In genomic region chr19:36040495-36040894, GRCh38 we compare ENCODE assay signal across 21 cellular contexts. TPM values are rescaled to one million over a fixed set of nuclear protein-coding genes. Genes with fewer than 3 reads are reported as not detected.
DNase-seq lines count a peak whose midpoint lies in the region; ATAC-seq, FAIRE-seq and TF ChIP-seq lines count a peak whose summit lies in the region.
"Had no signal": no experiment of that assay in that cellular context is flagged by ENCODE, and none has a peak within 500 bp of the region (broad histone marks: within the 10 kb centered on the region; RNA-seq: fewer than 3 reads in every experiment).

No MANE protein-coding gene starts in this region.

- H3K9me3 ChIP-seq in A549: no peaks in the 10 kb centered on the region
- H3K9me3 ChIP-seq in HEK293 (ENCODE audit: control insufficient read depth, insufficient read depth, low read depth, low read length): no peaks in the 10 kb centered on the region; the same call in 1 of the 2 replicates
- H3K9me3 ChIP-seq: BLaER1 treated with 17β-estradiol and CSF1 and Interleukin-3, amounts not matched to agents 10 nM and 100 nM had no signal

- H3K9me3 Mint-ChIP-seq in WTC11 (no peaks in the 10 kb centered on the region), nephron (no peaks in the 10 kb centered on the region)
- H3K9me3 Mint-ChIP-seq: CD8-positive, alpha-beta T cell had no signal

- H3K4me3 ChIP-seq in A549: no peak overlapping the region
- no peak overlapping the region for H3K4me3 ChIP-seq in HEK293 (ENCODE audit: low read depth, low read length)
- H3K4me3 ChIP-seq: BLaER1 treated with 17β-estradiol and CSF1 and Interleukin-3, amounts not matched to agents 10 nM and 100 nM; GM23248 had no signal

- H3K27ac ChIP-seq in A549 (peak overlapping the region in 1 of 2 experiments; percentile 58; a peak in 1 of 6 replicates), HEK293 (ENCODE audit: extremely low read depth, low read depth, low read length) (no peak overlapping the region)
- H3K27ac ChIP-seq: BLaER1 treated with 17β-estradiol and CSF1 and Interleukin-3, amounts not matched to agents 10 nM and 100 nM had no signal

- CTCF ChIA-PET in A549 (lab: Yijun Ruan, JAX) (interaction anchor here (0.9 to 2.6 kb wide), 3 partner anchors 11 to 48 kb away, joined by 3 to 10 read pairs (median 4); partner anchors contain the start of gene THAP8), HEK293 (lab: Yijun Ruan, JAX) (no interaction called here), WTC11 (lab: Charles Lee) (interaction anchor here (0.6 kb wide), 1 partner anchor 127 kb away, joined by 3 read pairs; no protein-coding TSS in a partner anchor)

- H3K4me1 ChIP-seq in A549 (peaks cover 20% of the 10 kb centered on the region), HEK293 (ENCODE audit: control insufficient read depth, insufficient read depth, low read length) (peaks cover 2% of the 10 kb centered on the region; the same call in 1 of the 2 replicates)

- 89% methylated on average over 6 of the region's 6 CpGs for WGBS in A549 (ENCODE audit: missing lambda C conversion rate)

- H3K36me3 ChIP-seq in HEK293 (ENCODE audit: control insufficient read depth in 2 of 2, insufficient read depth in 1 of 2, low read length in 2 of 2): peaks cover 6 to 82% of the 10 kb centered on the region in 2 experiments

- no peak for TF ChIP-seq EP300 in A549 (IDR thresholded peaks at IDR 0.05)

- no peaks in the 10 kb centered on the region for H3K36me3 Mint-ChIP-seq in WTC11
- H3K36me3 Mint-ChIP-seq in nephron (ENCODE audit: low read depth): peaks cover 1% of the 10 kb centered on the region

- FAIRE-seq in A549 (lab: Jason Lieb, UNC): peak; percentile 88
- FAIRE-seq in RCC 7860 (lab: Jason Lieb, UNC): no peak
- FAIRE-seq: GM12891, GM19239 had no signal

- ATAC-seq in A549 (no peak), WTC11 (no peak)
- ATAC-seq: CD8-positive, alpha-beta T cell; HepG2 had no signal

- H3K4me1 Mint-ChIP-seq in WTC11 (peaks cover 12% of the 10 kb centered on the region), nephron (peaks cover 23% of the 10 kb centered on the region)
- H3K4me1 Mint-ChIP-seq: B cell had no signal

- no peak for DNase-seq in A549 (ENCODE audit: low read depth in 1 of 2, low spot score in 1 of 2)
- DNase-seq in WTC11 (ENCODE audit: low spot score): no peak
- no peak for DNase-seq in RCC 7860 (ENCODE audit: low spot score)
- DNase-seq in germinal center (ENCODE audit: low spot score): no peak
- no peak for DNase-seq in NCI-H1417 (lab: John Stamatoyannopoulos, UW)
- DNase-seq in inferior parietal cortex (ENCODE audit: extremely low spot score): no peak
- DNase-seq: 8988T; CD8-positive, alpha-beta T cell; DMS 273 treated with DMSO at 0.1 percent for 48 hours; DMS53; DND-41; EL; GM23248; HCEC 1CT had no signal

- TF ChIP-seq POLR2A in A549 (IDR thresholded peaks at IDR 0.05; ENCODE audit: low read length): no peak

- peaks cover 4% of the 10 kb centered on the region; the same call in 1 of the 2 replicates for H3K27me3 Mint-ChIP-seq in WTC11 (ENCODE audit: low read depth)
- H3K27me3 Mint-ChIP-seq in nephron (ENCODE audit: low read depth): no peaks in the 10 kb centered on the region
- H3K27me3 Mint-ChIP-seq: B cell had no signal

- no peak overlapping the region for H3K4me2 ChIP-seq in A549
- H3K4me2 ChIP-seq: BLaER1 treated with 17β-estradiol and CSF1 and Interleukin-3, amounts not matched to agents 10 nM and 100 nM had no signal

- TF ChIP-seq CTCF in A549 (IDR thresholded peaks at IDR 0.05) (no peak), HEK293 (tag by site-specific recombination; IDR thresholded peaks at IDR 0.05) (no peak), WTC11 (IDR thresholded peaks at IDR 0.05) (no peak), nephron (IDR thresholded peaks at IDR 0.05; ENCODE audit: unreplicated experiment in 3 of 3) (no peak)

- H3K27ac Mint-ChIP-seq in WTC11 (peak overlapping the region; percentile 40; the same call in 1 of the 2 replicates), nephron (peak overlapping the region; percentile 80 to 97 (median 93))
- H3K27ac Mint-ChIP-seq: B cell; CD8-positive, alpha-beta T cell had no signal

- no peak for TF ChIP-seq RAD21 in A549 (conservative IDR thresholded peaks at IDR 0.05 in 1 of 2, IDR thresholded peaks at IDR 0.05 in 1 of 2)

- POLR2A ChIA-PET in A549 (lab: Yijun Ruan, JAX) (no interaction called here), HEK293 (lab: Yijun Ruan, JAX) (no interaction called here), WTC11 (lab: Charles Lee) (interaction anchor here (0.7 kb wide), 1 partner anchor 15 kb away, joined by 4 read pairs; no protein-coding TSS in a partner anchor)

- H3K4me3 Mint-ChIP-seq in WTC11: no peak overlapping the region
- H3K4me3 Mint-ChIP-seq in nephron: no peak overlapping the region
- H3K4me3 Mint-ChIP-seq: B cell; CD8-positive, alpha-beta T cell had no signal

TF ChIP-seq in A549, 52 proteins besides CTCF, POLR2A, EP300 and RAD21 (continues in another document):
- no peak for TF ChIP-seq FOSL2 (IDR thresholded peaks at IDR 0.05)
- no peak for TF ChIP-seq FOSL2 (CRISPR knock-in tag; IDR thresholded peaks at IDR 0.05)
- no peak for TF ChIP-seq EHMT2 (IDR thresholded peaks at IDR 0.05; ENCODE audit: low read depth)
- TF ChIP-seq NR3C1 (IDR thresholded peaks at IDR 0.05): no peak
- no peak for TF ChIP-seq PHF8 (IDR thresholded peaks at IDR 0.05; ENCODE audit: borderline replicate concordance, low read depth)
- no peak for TF ChIP-seq CEBPB (IDR thresholded peaks at IDR 0.05)
- no peak for TF ChIP-seq RCOR1 (IDR thresholded peaks at IDR 0.05; ENCODE audit: low read depth, low read length)

TF ChIP-seq in HEK293, 187 proteins besides CTCF, POLR2A, EP300 and RAD21 (continues in another document):
- TF ChIP-seq EGR2 (tag by site-specific recombination; IDR thresholded peaks at IDR 0.05; ENCODE audit: low read depth) (peak; percentile 91), ZFHX2 (tag by site-specific recombination; conservative IDR thresholded peaks at IDR 0.05) (peak; percentile 57), ZNF600 (tag by site-specific recombination; IDR thresholded peaks at IDR 0.05) (no peak)

TF ChIP-seq in WTC11, 78 proteins besides CTCF, POLR2A, EP300 and RAD21 (continues in another document):
- TF ChIP-seq GRHL2 (CRISPR knock-in tag; IDR thresholded peaks at IDR 0.05; ENCODE audit: insufficient replicate concordance, severe bottlenecking): no peak
- TF ChIP-seq ZNF263 (CRISPR knock-in tag; IDR thresholded peaks at IDR 0.05; ENCODE audit: low read depth): no peak
- TF ChIP-seq NR3C1 (CRISPR knock-in tag; conservative IDR thresholded peaks at IDR 0.05; ENCODE audit: low read depth): no peak
- no peak for TF ChIP-seq USF1 (CRISPR knock-in tag; IDR thresholded peaks at IDR 0.05)
- TF ChIP-seq, protein P1, sequence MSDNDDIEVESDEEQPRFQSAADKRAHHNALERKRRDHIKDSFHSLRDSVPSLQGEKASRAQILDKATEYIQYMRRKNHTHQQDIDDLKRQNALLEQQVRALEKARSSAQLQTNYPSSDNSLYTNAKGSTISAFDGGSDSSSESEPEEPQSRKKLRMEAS (CRISPR knock-in tag; IDR thresholded peaks at IDR 0.05): no peak
- no peak for TF ChIP-seq ZNF219 (CRISPR knock-in tag; IDR thresholded peaks at IDR 0.05; ENCODE audit: borderline replicate concordance)
- TF ChIP-seq ZNF121 (CRISPR knock-in tag; IDR thresholded peaks at IDR 0.05): no peak
- TF ChIP-seq TEAD1 (CRISPR knock-in tag; IDR thresholded peaks at IDR 0.05): no peak
- TF ChIP-seq IRF2 (CRISPR knock-in tag; IDR thresholded peaks at IDR 0.05; ENCODE audit: borderline replicate concordance, low read depth): no peak
- TF ChIP-seq TEAD4 (CRISPR knock-in tag; IDR thresholded peaks at IDR 0.05): no peak

RNA-seq across cellular contexts. Expression of gene CLIP3, which starts 7.8 kb away (rescaled TPM):
- polyA plus RNA-seq in A549 (2011; rRNA removed) (1.1 and 1.4 TPM in 2 replicates), A549 (2017; fragmentation: RNase III; extraction: RNeasy Plus Mini Kit Qiagen cat#74134 plus additional on column Dnase treatment) (1.3 to 1.9 TPM (median 1.5 TPM) in 3 replicates)
- polyA plus RNA-seq in A549 (2012; cell fraction: cytosol; rRNA removed): 0.62 and 0.67 TPM in 2 replicates
- 7.1 and 8.6 TPM in 2 replicates for polyA plus RNA-seq in A549 (2012; cell fraction: nucleus; rRNA removed)
- 0.58 and 0.88 TPM in 2 replicates for polyA minus RNA-seq in A549 (2011; rRNA and poly(A)+ RNA removed)
- 16.2 to 19.4 TPM (median 17.9 TPM) in 3 replicates for total RNA-seq in WTC11 (2021)

RNA-seq across cellular contexts. Expression of gene THAP8, which starts 13.6 kb away (rescaled TPM):
- polyA plus RNA-seq in A549 (2011; rRNA removed): 3.1 and 3.2 TPM in 2 replicates
- 6.2 and 8.7 TPM in 2 replicates for polyA plus RNA-seq in A549 (2012; cell fraction: cytosol; rRNA removed)
- polyA plus RNA-seq in A549 (2012; cell fraction: nucleus; rRNA removed): 8.7 and 12.2 TPM in 2 replicates
- polyA plus RNA-seq in A549 (2017; fragmentation: RNase III; extraction: RNeasy Plus Mini Kit Qiagen cat#74134 plus additional on column Dnase treatment): 7.0 to 7.5 TPM (median 7.5 TPM) in 3 replicates
- 1.5 and 2.7 TPM in 2 replicates for polyA minus RNA-seq in A549 (2011; rRNA and poly(A)+ RNA removed)
- total RNA-seq in WTC11 (2021): 6.6 to 10.7 TPM (median 6.9 TPM) in 3 replicates

RNA-seq across cellular contexts. Expression of gene WDR62, which starts 14.2 kb away (rescaled TPM):
- polyA plus RNA-seq in A549 (2011; rRNA removed): 15.5 and 16.0 TPM in 2 replicates
- polyA plus RNA-seq in A549 (2012; cell fraction: cytosol; rRNA removed): 47.8 and 58.0 TPM in 2 replicates
- polyA plus RNA-seq in A549 (2012; cell fraction: nucleus; rRNA removed): 224 and 304 TPM in 2 replicates
- 30.9 to 34.1 TPM (median 32.9 TPM) in 3 replicates for polyA plus RNA-seq in A549 (2017; fragmentation: RNase III; extraction: RNeasy Plus Mini Kit Qiagen cat#74134 plus additional on column Dnase treatment)
- 30.6 and 34.2 TPM in 2 replicates for polyA minus RNA-seq in A549 (2011; rRNA and poly(A)+ RNA removed)
- 30.9 to 40.0 TPM (median 30.9 TPM) in 3 replicates for total RNA-seq in WTC11 (2021)

RNA-seq across cellular contexts. Expression of gene ALKBH6, which starts 26.5 kb away (rescaled TPM):
- polyA plus RNA-seq in A549 (2011; rRNA removed) (27.5 and 34.2 TPM in 2 replicates), A549 (2017; fragmentation: RNase III; extraction: RNeasy Plus Mini Kit Qiagen cat#74134 plus additional on column Dnase treatment) (40.4 to 47.1 TPM (median 46.4 TPM) in 3 replicates)
- polyA plus RNA-seq in A549 (2012; cell fraction: cytosol; rRNA removed): 52.0 and 67.0 TPM in 2 replicates
- polyA plus RNA-seq in A549 (2012; cell fraction: nucleus; rRNA removed): 104 and 143 TPM in 2 replicates
- 10.6 and 13.2 TPM in 2 replicates for polyA minus RNA-seq in A549 (2011; rRNA and poly(A)+ RNA removed)
- 28.1 to 35.1 TPM (median 31.9 TPM) in 3 replicates for total RNA-seq in WTC11 (2021)

RNA-seq across cellular contexts. Expression of gene SYNE4, which starts 31.9 kb away (rescaled TPM):
- polyA plus RNA-seq in A549 (2011; rRNA removed) (0.56 and 0.60 TPM in 2 replicates), A549 (2017; fragmentation: RNase III; extraction: RNeasy Plus Mini Kit Qiagen cat#74134 plus additional on column Dnase treatment) (0.37 to 0.49 TPM (median 0.44 TPM) in 3 replicates)
- polyA plus RNA-seq in A549 (2012; cell fraction: cytosol; rRNA removed): 0.47 and 0.52 TPM in 2 replicates
- polyA plus RNA-seq in A549 (2012; cell fraction: nucleus; rRNA removed): 4.8 and 5.1 TPM in 2 replicates
- 0.15 and 0.37 TPM in 2 replicates for polyA minus RNA-seq in A549 (2011; rRNA and poly(A)+ RNA removed)
- total RNA-seq in WTC11 (2021): 17.6 to 28.5 TPM (median 27.9 TPM) in 3 replicates
- total RNA-seq: GM23248 had no signal
